Comparison of ENCODE assay signal across 17 cellular contexts in genomic region chr2:101516349-101516748, GRCh38. TPM values are rescaled to one million over a fixed set of nuclear protein-coding genes. Genes with fewer than 3 reads are reported as not detected.
"Had no signal": no experiment of that assay in that cellular context is flagged by ENCODE, and none has a peak within 500 bp of the region (broad histone marks: within the 10 kb centered on the region; RNA-seq: fewer than 3 reads in every experiment).

No MANE protein-coding gene starts in this region.

- H3K36me3 ChIP-seq: esophagus squamous epithelium, heart right ventricle, left ventricle myocardium inferior, tibial nerve had no signal

- H3K27ac ChIP-seq: parathyroid adenoma, tibial nerve had no signal

- H2AFZ ChIP-seq: parathyroid adenoma had no signal

- H3K9ac ChIP-seq: parathyroid adenoma had no signal

- H3K27me3 ChIP-seq: dorsolateral prefrontal cortex, esophagus squamous epithelium, tibial nerve had no signal

- H3K4me3 ChIP-seq: dorsolateral prefrontal cortex, esophagus squamous epithelium, heart right ventricle, left ventricle myocardium inferior, skin epidermis, tibial nerve had no signal

- H3K79me2 ChIP-seq: parathyroid adenoma had no signal

- H3K27ac Mint-ChIP-seq: activated T-helper 2 cell treated with anti-CD3 and anti-CD28 coated beads, Interferon-gamma antibody, Interleukin-2, Interleukin-4, amounts not matched to agents 10 μg/mL and 5 μg/mL and 100 μg/mL, durations not matched to agents 14 hours and 24 hours and 36 hours had no signal

- H3K9me3 ChIP-seq: esophagus squamous epithelium, left ventricle myocardium inferior, tibial nerve had no signal

- H3K4me1 ChIP-seq: parathyroid adenoma had no signal

- DNase-seq: activated CD4-positive, alpha-beta T cell treated with anti-CD3 and anti-CD28 coated beads, Interleukin-2, amount 50 U/mL, for 1 hour; activated CD4-positive, CD25-positive, alpha-beta regulatory T cell; activated T-cell treated with anti-CD3 and anti-CD28 coated beads for 4 hours; dorsolateral prefrontal cortex; esophagus squamous epithelium; islet precursor cell; mesendoderm had no signal

- FAIRE-seq: bronchial epithelial cell, frontal cortex had no signal

RNA-seq across cellular contexts. Expression of gene RFX8, which starts 41.4 kb away (rescaled TPM):
- total RNA-seq: bronchial epithelial cell, chondrocyte, left ventricle myocardium inferior, renal cortical epithelial cell had no signal
